In genomic region chr18:2654105-2654827, GRCh38 we compare ENCODE assay signal across 8 cellular contexts. TPM values are rescaled to one million over a fixed set of nuclear protein-coding genes. Genes with fewer than 3 reads are reported as not detected.
A peak's percentile ranks its signal among the peaks of the same experiment; 100 is the strongest.
DNase-seq lines count a peak whose midpoint lies in the region; ATAC-seq and TF ChIP-seq lines count a peak whose summit lies in the region.

No MANE protein-coding gene starts in this region.

- H3K4me3 Mint-ChIP-seq in IgD-negative memory B cell = peak overlapping the region; percentile 93 to 99 (median 98)
- H3K4me3 Mint-ChIP-seq in natural killer cell = peak overlapping the region; percentile 96

- H3K27me3 Mint-ChIP-seq in IgD-negative memory B cell (no peaks in the 10 kb centered on the region), natural killer cell (ENCODE audit: low read depth in 2 of 2) (no peaks in the 10 kb centered on the region)

- POLR2A ChIA-PET in BJ (lab: Charles Lee) = no interaction called here

- H3K9me3 Mint-ChIP-seq in IgD-negative memory B cell (peaks cover 0 to 2% (median 0%) of the 10 kb centered on the region in 3 donors), natural killer cell (no peaks in the 10 kb centered on the region)

- H3K27ac Mint-ChIP-seq in IgD-negative memory B cell = peak overlapping the region; percentile 98 to 99 (median 98)
- peak overlapping the region; percentile 96 to 97 for H3K27ac Mint-ChIP-seq in natural killer cell

- H3K36me3 Mint-ChIP-seq in IgD-negative memory B cell (peaks cover 2% of the 10 kb centered on the region), natural killer cell (no peaks in the 10 kb centered on the region)

- no peaks in the 10 kb centered on the region for H3K36me3 ChIP-seq in BJ (ENCODE audit: control insufficient read depth, insufficient read depth, low read length)

- peak overlapping the region; percentile 94 for H3K4me3 ChIP-seq in BJ (ENCODE audit: low read depth, low read length)

- H3K4me1 Mint-ChIP-seq in IgD-negative memory B cell = peaks cover 20 to 30% (median 26%) of the 10 kb centered on the region in 3 donors
- peaks cover 31 to 32% of the 10 kb centered on the region in 2 donors for H3K4me1 Mint-ChIP-seq in natural killer cell

- DNase-seq in BJ (ENCODE audit: low read depth) (no peak), natural killer cell (no peak), NCI-H748 treated with DMSO at 0.1 percent for 48 hours (lab: John Stamatoyannopoulos, UW) (no peak), kidney tubule cell (ENCODE audit: low spot score) (no peak)

- ATAC-seq in natural killer cell (no peak), GM18519 (IDR thresholded peaks at IDR 0.05; ENCODE audit: low FRiP score, unreplicated experiment) (no peak), GM21528 (IDR thresholded peaks at IDR 0.05; ENCODE audit: low FRiP score, unreplicated experiment) (no peak)

- CTCF ChIA-PET in BJ (lab: Yijun Ruan, JAX) = no interaction called here

- intact Hi-C loops in natural killer cell (cut with micrococcal nuclease) = no loop called here

- H3K27ac ChIP-seq in cingulate gyrus (ENCODE audit: low read depth, low read length) = peak overlapping the region; percentile 92

- no peaks in the 10 kb centered on the region for H3K27me3 ChIP-seq in BJ (ENCODE audit: control insufficient read depth, insufficient read depth, low read length)

- no peak for TF ChIP-seq CTCF in BJ (IDR thresholded peaks at IDR 0.05; ENCODE audit: insufficient read depth, low read depth, low read length)
- TF ChIP-seq CTCF in natural killer cell (IDR thresholded peaks at IDR 0.05) = no peak

RNA-seq across cellular contexts. Expression of gene SMCHD1, which starts 1.3 kb away (rescaled TPM):
- polyA plus RNA-seq in BJ (2011; rRNA removed) = 10.5 and 23.4 TPM in 2 replicates
- polyA minus RNA-seq in BJ (2011; rRNA and poly(A)+ RNA removed) = 29.4 and 30.5 TPM in 2 replicates
- 54.0 TPM for polyA plus RNA-seq in IgD-negative memory B cell
- total RNA-seq in natural killer cell = 100 to 1,000 TPM; 200 to 240 (median 203) TPM
